In the genomic region with DNA sequence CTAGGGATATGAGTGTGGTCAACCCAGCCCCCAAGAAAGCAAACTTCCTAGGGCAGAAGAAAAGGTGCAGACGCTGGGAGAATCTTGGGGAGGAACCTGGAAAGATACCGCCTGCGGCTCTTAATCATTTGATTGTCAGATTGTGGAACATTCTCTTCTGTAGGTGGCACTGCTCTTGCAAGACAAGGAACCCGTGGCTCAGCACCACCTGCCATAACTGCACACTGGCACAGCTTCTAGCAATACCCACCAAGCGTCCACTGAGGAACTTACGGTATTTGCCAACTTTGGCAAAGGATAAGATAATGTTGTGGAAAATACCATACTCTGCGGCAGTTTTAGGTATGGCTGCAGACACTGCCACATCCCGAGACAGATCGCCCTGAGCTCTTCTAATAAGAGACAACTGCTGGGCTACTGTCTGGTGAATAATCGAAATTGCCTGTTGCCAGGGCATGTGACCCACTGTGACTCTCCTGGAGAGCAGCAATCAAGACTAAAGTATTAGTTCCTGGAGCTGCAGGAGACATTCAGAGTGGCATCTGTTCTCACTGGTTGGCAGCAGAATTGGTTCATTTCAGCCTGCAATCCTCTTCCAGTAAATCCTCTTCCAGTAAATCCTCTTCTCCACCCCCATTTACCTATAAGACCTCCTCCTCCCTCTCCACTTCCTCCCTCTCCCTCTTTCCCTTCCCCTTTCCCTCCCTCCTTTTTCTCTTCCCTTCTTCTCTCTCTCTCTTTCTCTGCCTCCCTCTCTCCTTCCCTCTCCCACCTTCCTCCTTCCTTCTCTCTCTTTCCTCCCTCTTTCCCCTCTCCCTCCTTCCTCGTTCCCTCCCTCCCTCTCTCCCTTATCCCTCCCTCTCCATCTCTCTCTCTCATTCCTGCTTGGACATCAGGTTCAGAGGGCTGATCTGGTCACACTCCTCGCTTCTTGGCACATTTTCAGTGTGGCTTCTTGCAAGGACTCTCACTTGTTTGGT, we compare ENCODE assay signal across 17 cellular contexts. TPM values are rescaled to one million over a fixed set of nuclear protein-coding genes. Genes with fewer than 3 reads are reported as not detected.
DNase-seq lines count a peak whose midpoint lies in the region; ATAC-seq, FAIRE-seq and TF ChIP-seq lines count a peak whose summit lies in the region.
"Had no signal": no experiment of that assay in that cellular context is flagged by ENCODE, and none has a peak within 500 bp of the region (broad histone marks: within the 10 kb centered on the region; RNA-seq: fewer than 3 reads in every experiment).

No MANE protein-coding gene starts in this region.

- DNase-seq in NCI-H2081 (lab: John Stamatoyannopoulos, UW): peak; percentile 22 to 56
- no peak for DNase-seq in NCI-H2081 treated with DMSO at 0.1 percent for 48 hours (lab: John Stamatoyannopoulos, UW)
- peak; percentile 67 for DNase-seq in NCI-H2029 treated with DMSO at 0.1 percent for 48 hours (lab: John Stamatoyannopoulos, UW)
- DNase-seq in K562 (ENCODE audit: extremely low read depth in 1 of 4, low spot score in 3 of 4): no peak
- DNase-seq in pons (ENCODE audit: low spot score): peak; percentile 28
- no peak for DNase-seq in hippocampal formation (lab: John Stamatoyannopoulos, UW)
- DNase-seq in stimulated activated CD8-positive, alpha-beta memory T cell treated with anti-CD3 and anti-CD28 coated beads, Interleukin-4, amount 100 ng/mL, for 48 hours: no peak
- no peak for DNase-seq in HK-2 (ENCODE audit: unreplicated experiment)
- DNase-seq: activated CD4-positive, alpha-beta memory T cell treated with anti-CD3 and anti-CD28 coated beads, Interleukin-2, amount 10 ng/mL, durations not matched to agents 7 days and 5 days; activated T-cell treated with anti-CD3 and anti-CD28 coated beads, Interleukin-2, amount 50 U/mL, for 48 hours; CD4-positive, alpha-beta memory T cell; effector memory CD8-positive, alpha-beta T cell; IMR-90; NCI-H526; upper lobe of right lung had no signal

- POLR2A ChIA-PET in K562 (lab: Yijun Ruan, JAX): no interaction called here

- H3K27ac ChIP-seq in K562 (ENCODE audit: extremely low read depth, low read depth, low read length): no peak overlapping the region
- H3K27ac ChIP-seq: cardiac muscle cell, upper lobe of right lung had no signal

- H3K9ac ChIP-seq in K562 (ENCODE audit: insufficient read depth in 1 of 2, low read depth in 2 of 2, low read length in 2 of 2): no peak overlapping the region

- no peak for TF ChIP-seq CTCF in K562 (IDR thresholded peaks at IDR 0.05 in 2 of 3, conservative IDR thresholded peaks at IDR 0.05 in 1 of 3; ENCODE audit: insufficient read depth in 2 of 3, low read depth in 1 of 3, low read length in 3 of 3)

- H3K36me3 ChIP-seq in K562 (ENCODE audit: control insufficient read depth, insufficient read depth, low read length): no peaks in the 10 kb centered on the region
- H3K36me3 ChIP-seq: cardiac muscle cell, upper lobe of right lung had no signal

- no peak overlapping the region for H3K4me3 ChIP-seq in K562
- H3K4me3 ChIP-seq: cardiac muscle cell, upper lobe of right lung had no signal

- no peak for TF ChIP-seq EP300 in K562 (IDR thresholded peaks at IDR 0.05; ENCODE audit: low read length)

- no peaks in the 10 kb centered on the region for H4K20me1 ChIP-seq in K562 (replicated peaks; ENCODE audit: control insufficient read depth, insufficient read depth, low read length)

- intact Hi-C loops in K562 (cut with micrococcal nuclease): no loop called here

- in situ Hi-C loops in K562 (cut with MboI): no loop called here

- H3K4me1 ChIP-seq in K562 (replicated peaks in 1 of 2; ENCODE audit: control insufficient read depth in 2 of 2, insufficient read depth in 2 of 2, low read length in 2 of 2): no peaks in the 10 kb centered on the region
- H3K4me1 ChIP-seq: upper lobe of right lung had no signal

- TF ChIP-seq POLR2A in K562 (conservative IDR thresholded peaks at IDR 0.05): no peak

- no peak for FAIRE-seq in K562 (lab: Jason Lieb, UNC)

- under 1% methylated on average over 12 of the region's 12 CpGs for WGBS in K562 (ENCODE audit: insufficient coverage, low coverage, missing lambda C conversion rate)

- no peaks in the 10 kb centered on the region for H3K9me3 ChIP-seq in K562 (replicated peaks; ENCODE audit: control insufficient read depth, insufficient read depth, low read depth, low read length)
- H3K9me3 ChIP-seq: upper lobe of right lung had no signal

- no peaks in the 10 kb centered on the region for H3K9me1 ChIP-seq in K562 (ENCODE audit: control insufficient read depth, insufficient read depth, low read length)

- H3K27me3 ChIP-seq in K562 (ENCODE audit: control insufficient read depth in 2 of 2, insufficient read depth in 2 of 2, low read length in 2 of 2): peaks cover 22 to 24% of the 10 kb centered on the region in 2 experiments; a peak in 4 of 5 replicates
- H3K27me3 ChIP-seq: cardiac muscle cell, upper lobe of right lung had no signal

- ATAC-seq in K562: no peak
- ATAC-seq: effector memory CD8-positive, alpha-beta T cell; Panc1; upper lobe of right lung had no signal

- CTCF ChIA-PET in K562 (lab: Yijun Ruan, JAX; ENCODE audit: low intra/inter-chr PET ratio): no interaction called here

- H3K4me2 ChIP-seq in K562 (ENCODE audit: insufficient read depth, low read length): no peak overlapping the region

- no peaks in the 10 kb centered on the region for H3K79me2 ChIP-seq in K562 (ENCODE audit: control insufficient read depth, insufficient read depth, low read length)

- no peak overlapping the region for H2AFZ ChIP-seq in K562 (ENCODE audit: low read depth, low read length)

- TF ChIP-seq RAD21 in K562 (CRISPR knock-in tag; conservative IDR thresholded peaks at IDR 0.05 in 1 of 2, IDR thresholded peaks at IDR 0.05 in 1 of 2): no peak

- no TSS peak for BruUV-seq in K562 (replicated peaks; lab: Mats Ljungman, UMichigan)

TF ChIP-seq in K562, 482 proteins besides CTCF, POLR2A, EP300 and RAD21 (continues in another document):
- TF ChIP-seq KHSRP (IDR thresholded peaks at IDR 0.05) (no peak), FOXA1 (IDR thresholded peaks at IDR 0.05; ENCODE audit: borderline replicate concordance) (no peak), ZNF239 (CRISPR knock-in tag; IDR thresholded peaks at IDR 0.05) (no peak), ELF4 (CRISPR knock-in tag; IDR thresholded peaks at IDR 0.05) (peak; percentile 59; the same call in 1 of the 2 replicates), PRPF4 (IDR thresholded peaks at IDR 0.05; ENCODE audit: insufficient read depth, low read depth, low read length, poor library complexity, severe bottlenecking) (no peak), OTX1 (CRISPR knock-in tag; IDR thresholded peaks at IDR 0.05) (0 out of 2 replicates have a peak, but pooled peaks have one; percentile 21), TSC22D4 (tag; IDR thresholded peaks at IDR 0.05) (peak; percentile 25; the same call in 1 of the 2 replicates), ZNF695 (CRISPR knock-in tag; IDR thresholded peaks at IDR 0.05) (no peak)
- TF ChIP-seq, protein P1, sequence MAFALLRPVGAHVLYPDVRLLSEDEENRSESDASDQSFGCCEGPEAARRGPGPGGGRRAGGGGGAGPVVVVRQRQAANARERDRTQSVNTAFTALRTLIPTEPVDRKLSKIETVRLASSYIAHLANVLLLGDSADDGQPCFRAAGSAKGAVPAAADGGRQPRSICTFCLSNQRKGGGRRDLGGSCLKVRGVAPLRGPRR (CRISPR knock-in tag; IDR thresholded peaks at IDR 0.05): no peak
- TF ChIP-seq, protein P2, sequence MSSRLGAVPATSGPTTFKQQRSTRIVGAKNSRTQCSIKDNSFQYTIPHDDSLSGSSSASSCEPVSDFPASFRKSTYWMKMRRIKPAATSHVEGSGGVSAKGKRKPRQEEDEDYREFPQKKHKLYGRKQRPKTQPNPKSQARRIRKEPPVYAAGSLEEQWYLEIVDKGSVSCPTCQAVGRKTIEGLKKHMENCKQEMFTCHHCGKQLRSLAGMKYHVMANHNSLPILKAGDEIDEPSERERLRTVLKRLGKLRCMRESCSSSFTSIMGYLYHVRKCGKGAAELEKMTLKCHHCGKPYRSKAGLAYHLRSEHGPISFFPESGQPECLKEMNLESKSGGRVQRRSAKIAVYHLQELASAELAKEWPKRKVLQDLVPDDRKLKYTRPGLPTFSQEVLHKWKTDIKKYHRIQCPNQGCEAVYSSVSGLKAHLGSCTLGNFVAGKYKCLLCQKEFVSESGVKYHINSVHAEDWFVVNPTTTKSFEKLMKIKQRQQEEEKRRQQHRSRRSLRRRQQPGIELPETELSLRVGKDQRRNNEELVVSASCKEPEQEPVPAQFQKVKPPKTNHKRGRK (tag; IDR thresholded peaks at IDR 0.05): peak; percentile 42; the same call in 1 of the 2 replicates
- TF ChIP-seq, protein P3, sequence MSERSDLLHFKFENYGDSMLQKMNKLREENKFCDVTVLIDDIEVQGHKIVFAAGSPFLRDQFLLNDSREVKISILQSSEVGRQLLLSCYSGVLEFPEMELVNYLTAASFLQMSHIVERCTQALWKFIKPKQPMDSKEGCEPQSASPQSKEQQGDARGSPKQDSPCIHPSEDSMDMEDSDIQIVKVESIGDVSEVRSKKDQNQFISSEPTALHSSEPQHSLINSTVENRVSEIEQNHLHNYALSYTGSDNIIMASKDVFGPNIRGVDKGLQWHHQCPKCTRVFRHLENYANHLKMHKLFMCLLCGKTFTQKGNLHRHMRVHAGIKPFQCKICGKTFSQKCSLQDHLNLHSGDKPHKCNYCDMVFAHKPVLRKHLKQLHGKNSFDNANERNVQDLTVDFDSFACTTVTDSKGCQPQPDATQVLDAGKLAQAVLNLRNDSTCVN (CRISPR knock-in tag; IDR thresholded peaks at IDR 0.05): peak; percentile 50; the same call in 1 of the 2 replicates

RNA-seq across cellular contexts. Expression of a gene that starts 49.7 kb away (rescaled TPM):
- total RNA-seq in K562 (2011; cell fraction: chromatin; rRNA removed; ENCODE audit: low replicate concordance): not detected in 2 replicates
- not detected in 2 replicates for total RNA-seq in K562 (2011; cell fraction: nucleolus; rRNA removed)
- total RNA-seq in K562 (2011; cell fraction: nucleoplasm; rRNA removed): not detected in 2 replicates
- total RNA-seq in K562 (2014; rRNA removed) (not detected in 2 replicates), K562 (2014; rRNA removed; fragmentation: Illumina TruSeq; extraction: Trizol) (not detected in 2 replicates), K562 (2015; rRNA removed; fragmentation: Illumina TruSeq; extraction: Trizol) (not detected in 2 replicates), K562 (2021) (0.02 and 0.09 TPM in 2 replicates)
- polyA plus RNA-seq in K562 (2011; rRNA removed) (not detected in 2 replicates), K562 (2014; fragmentation: Illumina TruSeq; extraction: Trizol) (not detected in 2 replicates), K562 (2014; fragmentation: Nextera tagmentation; extraction: Ambion mirVana) (not detected), K562 (2014; rRNA removed) (not detected in 2 replicates)
- polyA plus RNA-seq in K562 (2011; cell fraction: cytosol; rRNA removed): not detected in 2 replicates
- not detected in 2 replicates for polyA plus RNA-seq in K562 (2011; cell fraction: nucleus; rRNA removed)
- polyA plus RNA-seq in K562 (2012): 0.04 TPM in 1 of 2 replicates, not detected in the other
- not detected in 2 replicates for polyA minus RNA-seq in K562 (2011; rRNA and poly(A)+ RNA removed)
- polyA minus RNA-seq in K562 (2011; cell fraction: cytosol; rRNA and poly(A)+ RNA removed): not detected in 2 replicates
- not detected in 2 replicates for polyA minus RNA-seq in K562 (2011; cell fraction: nucleus; rRNA and poly(A)+ RNA removed)
- total RNA-seq: activated CD4-positive, alpha-beta memory T cell treated with anti-CD3 and anti-CD28 coated beads, Interleukin-2, amount 10 ng/mL, durations not matched to agents 7 days and 5 days; CD4-positive, alpha-beta memory T cell; upper lobe of right lung had no signal
- polyA plus RNA-seq: CD4-positive, alpha-beta memory T cell had no signal

Comparison
In these comparisons a context has a peak if more than half of its experiments do, and no peak if none do; other contexts are left out.
1. DNase-seq: peak in NCI-H2081 (2 of 2), NCI-H2029 treated with DMSO at 0.1 percent for 48 hours (single experiment) and pons (single experiment); none in NCI-H2081 treated with DMSO at 0.1 percent for 48 hours (single experiment), K562 (0 of 4), hippocampal formation (0 of 2), stimulated activated CD8-positive, alpha-beta memory T cell treated with anti-CD3 and anti-CD28 coated beads, Interleukin-4, amount 100 ng/mL, for 48 hours (single experiment) and HK-2 (single experiment).